Comparison of ENCODE assay signal across 8 cellular contexts in the genomic region with DNA sequence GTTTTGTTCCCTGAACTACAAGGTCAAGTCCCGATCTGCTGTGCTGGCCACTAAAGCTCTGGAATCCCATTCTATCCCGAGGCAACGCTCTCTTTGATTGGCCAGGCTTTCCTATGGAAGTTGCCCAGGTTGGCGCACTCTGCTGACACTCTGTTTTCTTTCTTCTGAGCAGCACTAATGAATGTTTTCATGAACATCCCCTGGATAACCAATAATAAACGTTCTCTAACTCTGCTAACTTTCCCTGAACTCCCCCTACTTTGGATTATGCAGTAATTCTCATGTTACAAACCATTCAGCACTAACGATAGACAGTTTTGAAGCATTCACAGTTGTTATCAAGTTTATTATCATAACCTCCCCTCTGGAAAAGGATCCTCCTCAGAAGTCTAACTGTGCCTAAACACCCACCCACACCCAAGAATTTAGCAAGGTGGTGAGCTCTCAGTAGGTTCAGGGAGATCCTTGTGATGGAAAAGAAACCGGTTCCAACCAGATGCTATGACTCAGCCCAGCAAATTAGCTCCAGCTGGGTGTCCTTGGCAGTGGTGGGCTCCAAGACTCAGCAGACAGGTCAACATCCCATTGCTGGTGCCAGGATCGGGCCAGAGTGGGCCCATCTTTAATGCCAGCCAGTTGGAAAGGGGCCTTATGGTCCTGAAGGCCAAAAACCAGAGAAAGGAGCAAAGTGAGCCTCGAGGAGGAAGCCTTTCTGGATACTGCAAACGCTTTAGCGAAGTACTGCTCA.
DNase-seq lines count a peak whose midpoint lies in the region; ATAC-seq and TF ChIP-seq lines count a peak whose summit lies in the region.

No MANE protein-coding gene starts in this region.

- H3K9ac ChIP-seq in BLaER1 treated with 17β-estradiol and CSF1 and Interleukin-3, amounts not matched to agents 10 nM and 100 nM, result peak overlapping the region in 8 of 11 experiments; percentile 11 to 50 (median 38); a peak in 9 of 22 replicates

- H3K4me1 Mint-ChIP-seq in nephron progenitor cell, result peaks cover 65% of the 10 kb centered on the region

- no peak for DNase-seq in Peyer's patch
- DNase-seq in epithelial cell of esophagus (ENCODE audit: low read depth), result peak; percentile 48
- no peak for DNase-seq in nephron progenitor cell
- no peak for DNase-seq in MV-4-11 (lab: John Stamatoyannopoulos, UW)
- no peak for DNase-seq in activated CD8-positive, alpha-beta memory T cell treated with anti-CD3 and anti-CD28 coated beads for 24 hours

- peak overlapping the region; percentile 57 to 83 (median 77) for H3K4me2 ChIP-seq in BLaER1 treated with 17β-estradiol and CSF1 and Interleukin-3, amounts not matched to agents 10 nM and 100 nM

- no peaks in the 10 kb centered on the region for H3K27me3 ChIP-seq in BLaER1 treated with 17β-estradiol and CSF1 and Interleukin-3, amounts not matched to agents 10 nM and 100 nM
- no peaks in the 10 kb centered on the region for H3K27me3 ChIP-seq in Peyer's patch

- peaks cover 26% of the 10 kb centered on the region for H3K36me3 Mint-ChIP-seq in nephron progenitor cell (ENCODE audit: low read depth)

- ATAC-seq in HG03097 (IDR thresholded peaks at IDR 0.05; ENCODE audit: low FRiP score, unreplicated experiment) (no peak), HG02884 (IDR thresholded peaks at IDR 0.05; ENCODE audit: unreplicated experiment) (no peak)

- H3K4me3 ChIP-seq in BLaER1 treated with 17β-estradiol and CSF1 and Interleukin-3, amounts not matched to agents 10 nM and 100 nM, result peak overlapping the region in 4 of 10 experiments; percentile 2 to 14 (median 8); a peak in 2 of 20 replicates
- H3K4me3 ChIP-seq in Peyer's patch, result no peak overlapping the region
- H3K4me3 ChIP-seq in epithelial cell of esophagus (ENCODE audit: low read length), result no peak overlapping the region

- peaks cover 0 to 9% (median 0%) of the 10 kb centered on the region in 11 experiments; a peak in 1 of 22 replicates for H3K36me3 ChIP-seq in BLaER1 treated with 17β-estradiol and CSF1 and Interleukin-3, amounts not matched to agents 10 nM and 100 nM
- H3K36me3 ChIP-seq in Peyer's patch, result no peaks in the 10 kb centered on the region

- no peaks in the 10 kb centered on the region; a peak in 1 of 22 replicates for H4K20me1 ChIP-seq in BLaER1 treated with 17β-estradiol and CSF1 and Interleukin-3, amounts not matched to agents 10 nM and 100 nM

- H3K9me3 ChIP-seq in BLaER1 treated with 17β-estradiol and CSF1 and Interleukin-3, amounts not matched to agents 10 nM and 100 nM (replicated peaks in 1 of 11), result peaks cover 0 to 11% (median under 1%) of the 10 kb centered on the region in 11 experiments; a peak in 3 of 22 replicates
- H3K9me3 ChIP-seq in Peyer's patch, result no peaks in the 10 kb centered on the region

- no peaks in the 10 kb centered on the region for H3K27me3 Mint-ChIP-seq in nephron progenitor cell (ENCODE audit: low read depth, poor library complexity)

- peak overlapping the region; percentile 11 to 76 (median 59); a peak in 20 of 22 replicates for H3K27ac ChIP-seq in BLaER1 treated with 17β-estradiol and CSF1 and Interleukin-3, amounts not matched to agents 10 nM and 100 nM
- H3K27ac ChIP-seq in Peyer's patch, result peak overlapping the region; percentile 27 to 78 (median 42)

- H3K4me1 ChIP-seq in BLaER1 treated with 17β-estradiol and CSF1 and Interleukin-3, amounts not matched to agents 10 nM and 100 nM, result peaks cover 26 to 60% (median 51%) of the 10 kb centered on the region in 10 experiments
- H3K4me1 ChIP-seq in Peyer's patch, result peaks cover 4 to 52% (median 16%) of the 10 kb centered on the region in 4 donors

- no peaks in the 10 kb centered on the region for H3K9me3 Mint-ChIP-seq in nephron progenitor cell

- TF ChIP-seq CTCF in Peyer's patch (IDR thresholded peaks at IDR 0.05), result no peak
- TF ChIP-seq CTCF in epithelial cell of esophagus (IDR thresholded peaks at IDR 0.05; ENCODE audit: insufficient read depth, low read depth, low read length, missing control alignments), result no peak
- TF ChIP-seq CTCF in nephron progenitor cell (IDR thresholded peaks at IDR 0.05), result no peak

- no peak overlapping the region for H3K4me3 Mint-ChIP-seq in nephron progenitor cell

- no peak for TF ChIP-seq POLR2A in Peyer's patch (IDR thresholded peaks at IDR 0.05)

- H3K27ac Mint-ChIP-seq in nephron progenitor cell, result peak overlapping the region; percentile 95
